8 cellular contexts compared by ENCODE assay signal in genomic region chr10:32958085-32958991, GRCh38. TPM values are rescaled to one million over a fixed set of nuclear protein-coding genes. Genes with fewer than 3 reads are reported as not detected.
DNase-seq lines count a peak whose midpoint lies in the region; ATAC-seq and TF ChIP-seq lines count a peak whose summit lies in the region.

Gene ITGB1 (minus strand): TSS chr10:32958230. CDS start chr10:32935558, 22,672 bp downstream.

- no peaks in the 10 kb centered on the region for H3K9me3 Mint-ChIP-seq in type B pancreatic cell

- peak within 1 kb of the TSS; percentile 98 for H3K27ac Mint-ChIP-seq in type B pancreatic cell

- no peaks in the 10 kb centered on the region for H3K27me3 ChIP-seq in heart right ventricle

- ATAC-seq in HG02763 (IDR thresholded peaks at IDR 0.05; ENCODE audit: unreplicated experiment) (peak; percentile 77), heart right ventricle (peak; percentile 95 to 98 (median 96))

- H3K27me3 Mint-ChIP-seq in type B pancreatic cell = no peaks in the 10 kb centered on the region

- no peaks in the 10 kb centered on the region for H3K9me3 ChIP-seq in heart right ventricle

- peaks cover 0 to 83% (median 70%) of the 10 kb centered on the region in 9 donors for H3K4me1 ChIP-seq in heart right ventricle

- peak within 1 kb of the TSS; percentile 96 for H3K4me3 Mint-ChIP-seq in type B pancreatic cell

- H3K4me3 ChIP-seq in GM12865 (ENCODE audit: low read depth, low read length) = peak within 1 kb of the TSS; percentile 85
- peak within 1 kb of the TSS; percentile 70 to 99 (median 88) for H3K4me3 ChIP-seq in heart right ventricle

- DNase-seq in GM12865 (ENCODE audit: low read depth) (peak; percentile 88), NCI-H1436 treated with DMSO at 0.1 percent for 48 hours (lab: John Stamatoyannopoulos, UW) (peak; percentile 68), T-helper 1 cell (peak; percentile 78 to 87 (median 79)), amniotic epithelial cell (ENCODE audit: low read depth) (peak; percentile 92), heart right ventricle (peak; percentile 97 to 98), posterior cingulate gyrus (peak; percentile 88 to 99 (median 96)), type B pancreatic cell (ENCODE audit: extremely low spot score, unreplicated experiment) (peak; percentile 98)

- H3K36me3 Mint-ChIP-seq in type B pancreatic cell = peaks cover 3% of the 10 kb centered on the region

- 0 to 1% methylated on average over 81 to 94 of the region's 94 CpGs for WGBS in heart right ventricle, 2 donors

- no peak for TF ChIP-seq CTCF in GM12865 (IDR thresholded peaks at IDR 0.05; ENCODE audit: insufficient read depth, low read depth, low read length, missing control alignments)
- TF ChIP-seq CTCF in heart right ventricle (IDR thresholded peaks at IDR 0.05) = no peak
- TF ChIP-seq CTCF in type B pancreatic cell (conservative IDR thresholded peaks at IDR 0.05) = no peak

- intact Hi-C loops in heart right ventricle (cut with DNase I) (loop anchor here in 5 of 10 donors (1.0 to 5.0 kb wide), 7 partner anchors 20 to 49 kb away; no protein-coding TSS in a partner anchor), posterior cingulate gyrus (cut with DNase I) (loop anchor here (5.0 kb wide), 1 partner anchor 49 kb away; no protein-coding TSS in a partner anchor)

- H3K27ac ChIP-seq in heart right ventricle = peak within 1 kb of the TSS; percentile 93 to 100 (median 99)

- no peaks in the 10 kb centered on the region for H3K36me3 ChIP-seq in heart right ventricle

- H3K4me1 Mint-ChIP-seq in type B pancreatic cell (ENCODE audit: unreplicated experiment) = peaks cover 44% of the 10 kb centered on the region

RNA-seq across cellular contexts. Expression of gene ITGB1, which starts in this region (rescaled TPM):
- 100 to 1,000 TPM; 503 to 713 (median 595) TPM for total RNA-seq in heart right ventricle
- polyA plus RNA-seq in heart right ventricle = 100 to 1,000 TPM; 169 to 828 TPM
- 224 and 240 TPM in 2 replicates for total RNA-seq in type B pancreatic cell (ENCODE audit: low replicate concordance)

Comparison
In these comparisons a context has a peak if more than half of its experiments do, and no peak if none do; other contexts are left out.
1. Peak in every context shown above with its lines: DNase-seq, ATAC-seq, H3K4me3 ChIP-seq and H3K27ac ChIP-seq.